ENCODE assay signal across 2 cellular contexts in the genomic region with DNA sequence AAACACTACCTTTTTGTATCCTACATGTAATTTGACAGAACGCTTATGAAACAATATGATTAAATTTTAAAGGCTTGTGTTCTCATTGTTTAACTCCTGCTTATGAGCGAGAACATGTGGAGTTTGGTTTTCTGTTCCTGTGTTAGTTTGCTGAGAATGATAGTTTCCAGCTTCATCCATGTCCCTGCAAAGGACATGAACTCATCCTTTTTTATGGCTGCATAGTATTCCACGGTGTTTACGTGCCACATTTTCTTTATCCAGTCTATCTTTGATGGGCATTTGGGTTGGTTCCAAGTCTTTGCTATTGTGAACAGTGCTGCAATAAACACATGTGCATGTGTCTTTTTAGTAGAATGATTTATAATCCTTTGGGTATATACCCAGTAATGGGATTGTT.
A peak's percentile ranks its signal among the peaks of the same experiment; 100 is the strongest.
TF ChIP-seq lines count a peak whose summit lies in the region.

No MANE protein-coding gene starts in this region.

TF ChIP-seq in HEK293, 187 proteins besides CTCF, POLR2A, EP300 and RAD21 (continued from another document):
- peak; percentile 99 for TF ChIP-seq ZNF146 (tag by site-specific recombination; IDR thresholded peaks at IDR 0.05)

TF ChIP-seq in K562, 482 proteins besides CTCF, POLR2A, EP300 and RAD21 (continued from another document):
- TF ChIP-seq FOXK2 (conservative IDR thresholded peaks at IDR 0.05 in 1 of 2, IDR thresholded peaks at IDR 0.05 in 1 of 2; ENCODE audit: low read depth in 2 of 2) (0 out of 4 replicates have a peak, but pooled peaks of 1 of the 2 experiments have one; percentile 11), NFIC (IDR thresholded peaks at IDR 0.05) (peak; percentile 39), ZNF717 (CRISPR knock-in tag; IDR thresholded peaks at IDR 0.05) (0 out of 2 replicates have a peak, but pooled peaks have one; percentile 6), KDM1A (IDR thresholded peaks at IDR 0.05) (peak; percentile 74 to 81), TRIM24 (IDR thresholded peaks at IDR 0.05) (peak in 1 of 2 experiments; percentile 17; a peak in 1 of 4 replicates), ZNF146 (CRISPR knock-in tag; IDR thresholded peaks at IDR 0.05; ENCODE audit: unreplicated experiment) (peak; percentile 99), BCOR (IDR thresholded peaks at IDR 0.05) (peak; percentile 95), KAT7 (CRISPR knock-in tag; IDR thresholded peaks at IDR 0.05; ENCODE audit: borderline replicate concordance) (0 out of 2 replicates have a peak, but pooled peaks have one; percentile 11), SMARCA5 (IDR thresholded peaks at IDR 0.05) (peak; percentile 91), RBM25 (IDR thresholded peaks at IDR 0.05; ENCODE audit: low read depth, low read length, severe bottlenecking) (peak; percentile 79), HDAC2 (IDR thresholded peaks at IDR 0.05) (peak; percentile 79), CHAMP1 (IDR thresholded peaks at IDR 0.05) (peak; percentile 82)
